ENCODE assay signal across 8 cellular contexts in the genomic region with DNA sequence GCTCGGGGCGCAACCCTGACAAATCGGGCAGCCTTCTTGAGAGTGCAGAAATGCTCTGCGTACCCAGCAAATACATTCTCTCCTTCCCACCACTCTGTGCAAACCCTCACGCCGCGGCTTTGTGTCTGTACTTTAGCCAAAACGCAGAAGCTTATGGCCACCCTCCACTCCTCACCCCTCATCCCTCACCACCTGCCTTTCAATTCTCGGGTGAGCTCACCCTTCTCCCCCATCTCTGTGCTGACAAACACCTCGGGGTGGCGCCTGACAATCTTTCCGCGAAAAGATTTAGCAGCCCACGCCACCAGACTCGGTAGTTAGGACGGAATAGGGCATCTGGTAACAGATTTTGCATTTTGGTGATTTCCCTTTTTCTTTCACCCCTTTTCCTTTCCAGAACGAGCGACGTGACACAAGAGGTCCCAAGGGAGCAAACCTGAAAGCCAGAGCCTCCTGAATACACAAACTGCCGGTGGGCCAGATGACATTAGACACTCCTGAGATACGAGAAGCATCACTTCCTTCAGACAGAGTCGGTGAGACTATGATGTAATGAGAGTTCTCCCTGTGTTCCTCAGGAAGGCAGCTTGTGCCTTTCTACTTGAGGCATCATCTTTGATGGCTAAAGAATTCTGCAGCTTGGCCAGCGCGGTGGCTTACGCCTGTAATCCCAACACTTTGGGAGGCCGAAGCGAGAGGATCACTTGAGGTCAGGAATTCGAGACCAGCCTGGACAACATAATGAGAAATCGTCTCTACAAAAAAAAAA. TPM values are rescaled to one million over a fixed set of nuclear protein-coding genes. Genes with fewer than 3 reads are reported as not detected.
DNase-seq lines count a peak whose midpoint lies in the region; ATAC-seq and TF ChIP-seq lines count a peak whose summit lies in the region.

No MANE protein-coding gene starts in this region.

- peak overlapping the region; percentile 98 for H3K4me3 Mint-ChIP-seq in activated CD4-positive, alpha-beta memory T cell treated with anti-CD3 and anti-CD28 coated beads, Interleukin-2, amount 10 ng/mL, durations not matched to agents 7 days and 5 days
- peak overlapping the region; percentile 89 to 90 for H3K4me3 Mint-ChIP-seq in effector memory CD8-positive, alpha-beta T cell

- H3K27ac Mint-ChIP-seq in activated CD4-positive, alpha-beta memory T cell treated with anti-CD3 and anti-CD28 coated beads, Interleukin-2, amount 10 ng/mL, durations not matched to agents 7 days and 5 days = peak overlapping the region; percentile 82
- H3K27ac Mint-ChIP-seq in effector memory CD8-positive, alpha-beta T cell = peak overlapping the region; percentile 96 to 97

- H3K9me3 Mint-ChIP-seq in activated CD4-positive, alpha-beta memory T cell treated with anti-CD3 and anti-CD28 coated beads, Interleukin-2, amount 10 ng/mL, durations not matched to agents 7 days and 5 days = no peaks in the 10 kb centered on the region
- H3K9me3 Mint-ChIP-seq in effector memory CD8-positive, alpha-beta T cell = no peaks in the 10 kb centered on the region

- POLR2A ChIA-PET in activated CD4-positive, alpha-beta memory T cell treated with anti-CD3 and anti-CD28 coated beads, Interleukin-2, amount 10 ng/mL, durations not matched to agents 7 days and 5 days (lab: Charles Lee) = interaction anchor here (0.9 to 3.5 kb wide), 17 partner anchors 10 to 1172 kb away, joined by 3 to 74 read pairs (median 5); a partner anchor contains a TSS

- H3K36me3 ChIP-seq in mucosa of descending colon (ENCODE audit: low read depth) = no peaks in the 10 kb centered on the region

- peaks cover 5% of the 10 kb centered on the region for H3K27me3 Mint-ChIP-seq in activated CD4-positive, alpha-beta memory T cell treated with anti-CD3 and anti-CD28 coated beads, Interleukin-2, amount 10 ng/mL, durations not matched to agents 7 days and 5 days
- H3K27me3 Mint-ChIP-seq in effector memory CD8-positive, alpha-beta T cell = no peaks in the 10 kb centered on the region

- peak; percentile 3 to 65 for DNase-seq in NCI-H187 (lab: John Stamatoyannopoulos, UW)
- no peak for DNase-seq in NCI-H187 treated with DMSO at 0.1 percent for 48 hours (lab: John Stamatoyannopoulos, UW)
- peak; percentile 2 for DNase-seq in NCI-H1092 (lab: John Stamatoyannopoulos, UW)
- peak; percentile 66 for DNase-seq in activated CD4-positive, alpha-beta memory T cell treated with anti-CD3 and anti-CD28 coated beads, Interleukin-2, amount 10 ng/mL, durations not matched to agents 7 days and 5 days
- DNase-seq in effector memory CD8-positive, alpha-beta T cell = peak; percentile 46 to 67 (median 53)
- DNase-seq in mucosa of descending colon = peak; percentile 54 to 65 (median 56)
- DNase-seq in stimulated activated CD8-positive, alpha-beta memory T cell treated with anti-CD3 and anti-CD28 coated beads, Interleukin-4, amount 100 ng/mL, for 24 hours (ENCODE audit: low read depth) = peak; percentile 47

- no peaks in the 10 kb centered on the region for H3K9me3 ChIP-seq in mucosa of descending colon

- intact Hi-C loops in mucosa of descending colon (cut with DNase I, micrococcal nuclease) = no loop called here

- CTCF ChIA-PET in activated CD4-positive, alpha-beta memory T cell treated with anti-CD3 and anti-CD28 coated beads, Interleukin-2, amount 10 ng/mL, durations not matched to agents 7 days and 5 days (lab: Charles Lee) = interaction anchor here (0.6 to 2.4 kb wide), 17 partner anchors 9 to 764 kb away, joined by 3 to 10 read pairs (median 4); a partner anchor contains a TSS

- peaks cover 34% of the 10 kb centered on the region for H3K4me1 Mint-ChIP-seq in activated CD4-positive, alpha-beta memory T cell treated with anti-CD3 and anti-CD28 coated beads, Interleukin-2, amount 10 ng/mL, durations not matched to agents 7 days and 5 days
- peaks cover 24 to 39% of the 10 kb centered on the region in 2 donors for H3K4me1 Mint-ChIP-seq in effector memory CD8-positive, alpha-beta T cell (ENCODE audit: low read depth in 2 of 2)

- TF ChIP-seq CTCF in mucosa of descending colon (IDR thresholded peaks at IDR 0.05) = no peak

- H3K4me1 ChIP-seq in mucosa of descending colon (ENCODE audit: low read depth) = peaks cover 19% of the 10 kb centered on the region

- peak overlapping the region; percentile 40 for H3K4me3 ChIP-seq in mucosa of descending colon

- ATAC-seq in HG02571 (IDR thresholded peaks at IDR 0.05; ENCODE audit: unreplicated experiment) = peak; percentile 55
- ATAC-seq in effector memory CD8-positive, alpha-beta T cell (replicated peaks) = peak; percentile 64
- ATAC-seq in mucosa of descending colon = peak; percentile 53

- peaks cover 17% of the 10 kb centered on the region for H3K36me3 Mint-ChIP-seq in activated CD4-positive, alpha-beta memory T cell treated with anti-CD3 and anti-CD28 coated beads, Interleukin-2, amount 10 ng/mL, durations not matched to agents 7 days and 5 days (ENCODE audit: low read depth)
- peaks cover 22% of the 10 kb centered on the region for H3K36me3 Mint-ChIP-seq in effector memory CD8-positive, alpha-beta T cell (ENCODE audit: insufficient read depth)

RNA-seq across cellular contexts. Expression of a gene that starts 0.7 kb away (rescaled TPM):
- total RNA-seq in activated CD4-positive, alpha-beta memory T cell treated with anti-CD3 and anti-CD28 coated beads, Interleukin-2, amount 10 ng/mL, durations not matched to agents 7 days and 5 days = 10 to 100 TPM; 38.5 to 42.2 TPM
- total RNA-seq in mucosa of descending colon = 10 to 100 TPM; 47.7 to 60.6 (median 51.6) TPM

RNA-seq across cellular contexts. Expression of a gene that starts 44.6 kb away (rescaled TPM):
- total RNA-seq in activated CD4-positive, alpha-beta memory T cell treated with anti-CD3 and anti-CD28 coated beads, Interleukin-2, amount 10 ng/mL, durations not matched to agents 7 days and 5 days = under 1 TPM; 0.81 to 0.95 TPM
- total RNA-seq in mucosa of descending colon = 1 to 10 TPM in 1 of 3 donors, under 1 TPM in 2; 0.60 to 1.1 (median 0.90) TPM

RNA-seq across cellular contexts. Expression of a gene that starts 44.7 kb away (rescaled TPM):
- 10 to 100 TPM; 88.5 to 89.2 TPM for total RNA-seq in activated CD4-positive, alpha-beta memory T cell treated with anti-CD3 and anti-CD28 coated beads, Interleukin-2, amount 10 ng/mL, durations not matched to agents 7 days and 5 days
- 100 to 1,000 TPM in 2 of 3 donors, 10 to 100 TPM in 1; 94.1 to 118 (median 118) TPM for total RNA-seq in mucosa of descending colon
